In the genomic region with DNA sequence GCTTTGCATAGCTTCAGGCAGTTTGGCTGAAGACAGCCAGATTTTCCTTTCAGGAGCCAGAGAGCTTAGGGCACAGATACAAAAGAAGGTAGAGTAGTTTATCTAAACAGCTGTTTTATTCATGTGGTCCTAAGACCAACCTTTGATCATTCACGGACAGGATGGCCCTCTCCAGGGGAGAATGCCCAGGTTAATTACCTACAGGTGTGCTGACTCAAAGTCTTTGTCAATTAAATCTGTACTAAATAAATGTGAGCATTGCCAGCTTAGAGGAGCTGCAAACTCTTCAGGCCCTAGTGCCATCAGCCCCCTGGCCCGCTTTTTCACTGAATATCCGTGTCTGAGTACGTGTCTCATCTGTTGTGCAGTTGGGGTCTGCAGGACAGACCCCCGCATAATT, we compare ENCODE assay signal across 1 cellular context.
A peak's percentile ranks its signal among the peaks of the same experiment; 100 is the strongest.
TF ChIP-seq lines count a peak whose summit lies in the region.

No MANE protein-coding gene starts in this region.

TF ChIP-seq in H1, 55 proteins besides CTCF, POLR2A, EP300 and RAD21 (continued from another document):
- TF ChIP-seq CTBP2 (IDR thresholded peaks at IDR 0.05; ENCODE audit: borderline replicate concordance, insufficient read depth, insufficient read length, low read length) (no peak), PHF8 (conservative IDR thresholded peaks at IDR 0.05; ENCODE audit: low read depth, low read length) (no peak), SP4 (IDR thresholded peaks at IDR 0.05; ENCODE audit: low read length) (no peak), HDAC2 (IDR thresholded peaks at IDR 0.05; ENCODE audit: borderline replicate concordance in 1 of 2, low read depth in 2 of 2, low read length in 2 of 2) (peak in 1 of 2 experiments; percentile 83; a peak in 1 of 4 replicates), SUZ12 (IDR thresholded peaks at IDR 0.05; ENCODE audit: low read length) (no peak), FOSL1 (IDR thresholded peaks at IDR 0.05; ENCODE audit: insufficient read depth, low read depth, low read length) (no peak), KDM5A (IDR thresholded peaks at IDR 0.05; ENCODE audit: low read length) (no peak), EZH2 (IDR thresholded peaks at IDR 0.05; ENCODE audit: low read depth, low read length, severe bottlenecking) (no peak), CREB1 (IDR thresholded peaks at IDR 0.05) (no peak), BCL11A (IDR thresholded peaks at IDR 0.05; ENCODE audit: low read depth in 2 of 2, low read length in 2 of 2) (peak; percentile 77 to 91), KDM4A (IDR thresholded peaks at IDR 0.05; ENCODE audit: low read depth, low read length, severe bottlenecking) (no peak), SAP30 (IDR thresholded peaks at IDR 0.05; ENCODE audit: insufficient read depth, insufficient replicate concordance, low read length) (no peak), POLR2AphosphoS5 (IDR thresholded peaks at IDR 0.05; ENCODE audit: low read depth, low read length) (peak; percentile 76), BRCA1 (IDR thresholded peaks at IDR 0.05; ENCODE audit: low read depth, low read length) (no peak), TCF12 (IDR thresholded peaks at IDR 0.05; ENCODE audit: low read depth, low read length) (peak; percentile 100), CEBPB (IDR thresholded peaks at IDR 0.05; ENCODE audit: low read depth, low read length) (no peak), GABPA (IDR thresholded peaks at IDR 0.05; ENCODE audit: borderline replicate concordance, insufficient read depth, low read length) (no peak), CHD1 (IDR thresholded peaks at IDR 0.05; ENCODE audit: low read depth, low read length) (no peak), NANOG (IDR thresholded peaks at IDR 0.05; ENCODE audit: insufficient read depth, low read depth, low read length, poor library complexity, severe bottlenecking) (peak; percentile 98), BACH1 (IDR thresholded peaks at IDR 0.05; ENCODE audit: low read length) (no peak), RNF2 (IDR thresholded peaks at IDR 0.05; ENCODE audit: borderline replicate concordance, low read depth, low read length, missing control alignments, poor library complexity, severe bottlenecking) (no peak), TBP (IDR thresholded peaks at IDR 0.05; ENCODE audit: low read depth, low read length) (no peak), EGR1 (IDR thresholded peaks at IDR 0.05; ENCODE audit: borderline replicate concordance, low read depth, low read length) (no peak), SP1 (IDR thresholded peaks at IDR 0.05; ENCODE audit: low read depth, low read length) (peak; percentile 79; the same call in 1 of the 2 replicates)
- TF ChIP-seq, protein P1, sequence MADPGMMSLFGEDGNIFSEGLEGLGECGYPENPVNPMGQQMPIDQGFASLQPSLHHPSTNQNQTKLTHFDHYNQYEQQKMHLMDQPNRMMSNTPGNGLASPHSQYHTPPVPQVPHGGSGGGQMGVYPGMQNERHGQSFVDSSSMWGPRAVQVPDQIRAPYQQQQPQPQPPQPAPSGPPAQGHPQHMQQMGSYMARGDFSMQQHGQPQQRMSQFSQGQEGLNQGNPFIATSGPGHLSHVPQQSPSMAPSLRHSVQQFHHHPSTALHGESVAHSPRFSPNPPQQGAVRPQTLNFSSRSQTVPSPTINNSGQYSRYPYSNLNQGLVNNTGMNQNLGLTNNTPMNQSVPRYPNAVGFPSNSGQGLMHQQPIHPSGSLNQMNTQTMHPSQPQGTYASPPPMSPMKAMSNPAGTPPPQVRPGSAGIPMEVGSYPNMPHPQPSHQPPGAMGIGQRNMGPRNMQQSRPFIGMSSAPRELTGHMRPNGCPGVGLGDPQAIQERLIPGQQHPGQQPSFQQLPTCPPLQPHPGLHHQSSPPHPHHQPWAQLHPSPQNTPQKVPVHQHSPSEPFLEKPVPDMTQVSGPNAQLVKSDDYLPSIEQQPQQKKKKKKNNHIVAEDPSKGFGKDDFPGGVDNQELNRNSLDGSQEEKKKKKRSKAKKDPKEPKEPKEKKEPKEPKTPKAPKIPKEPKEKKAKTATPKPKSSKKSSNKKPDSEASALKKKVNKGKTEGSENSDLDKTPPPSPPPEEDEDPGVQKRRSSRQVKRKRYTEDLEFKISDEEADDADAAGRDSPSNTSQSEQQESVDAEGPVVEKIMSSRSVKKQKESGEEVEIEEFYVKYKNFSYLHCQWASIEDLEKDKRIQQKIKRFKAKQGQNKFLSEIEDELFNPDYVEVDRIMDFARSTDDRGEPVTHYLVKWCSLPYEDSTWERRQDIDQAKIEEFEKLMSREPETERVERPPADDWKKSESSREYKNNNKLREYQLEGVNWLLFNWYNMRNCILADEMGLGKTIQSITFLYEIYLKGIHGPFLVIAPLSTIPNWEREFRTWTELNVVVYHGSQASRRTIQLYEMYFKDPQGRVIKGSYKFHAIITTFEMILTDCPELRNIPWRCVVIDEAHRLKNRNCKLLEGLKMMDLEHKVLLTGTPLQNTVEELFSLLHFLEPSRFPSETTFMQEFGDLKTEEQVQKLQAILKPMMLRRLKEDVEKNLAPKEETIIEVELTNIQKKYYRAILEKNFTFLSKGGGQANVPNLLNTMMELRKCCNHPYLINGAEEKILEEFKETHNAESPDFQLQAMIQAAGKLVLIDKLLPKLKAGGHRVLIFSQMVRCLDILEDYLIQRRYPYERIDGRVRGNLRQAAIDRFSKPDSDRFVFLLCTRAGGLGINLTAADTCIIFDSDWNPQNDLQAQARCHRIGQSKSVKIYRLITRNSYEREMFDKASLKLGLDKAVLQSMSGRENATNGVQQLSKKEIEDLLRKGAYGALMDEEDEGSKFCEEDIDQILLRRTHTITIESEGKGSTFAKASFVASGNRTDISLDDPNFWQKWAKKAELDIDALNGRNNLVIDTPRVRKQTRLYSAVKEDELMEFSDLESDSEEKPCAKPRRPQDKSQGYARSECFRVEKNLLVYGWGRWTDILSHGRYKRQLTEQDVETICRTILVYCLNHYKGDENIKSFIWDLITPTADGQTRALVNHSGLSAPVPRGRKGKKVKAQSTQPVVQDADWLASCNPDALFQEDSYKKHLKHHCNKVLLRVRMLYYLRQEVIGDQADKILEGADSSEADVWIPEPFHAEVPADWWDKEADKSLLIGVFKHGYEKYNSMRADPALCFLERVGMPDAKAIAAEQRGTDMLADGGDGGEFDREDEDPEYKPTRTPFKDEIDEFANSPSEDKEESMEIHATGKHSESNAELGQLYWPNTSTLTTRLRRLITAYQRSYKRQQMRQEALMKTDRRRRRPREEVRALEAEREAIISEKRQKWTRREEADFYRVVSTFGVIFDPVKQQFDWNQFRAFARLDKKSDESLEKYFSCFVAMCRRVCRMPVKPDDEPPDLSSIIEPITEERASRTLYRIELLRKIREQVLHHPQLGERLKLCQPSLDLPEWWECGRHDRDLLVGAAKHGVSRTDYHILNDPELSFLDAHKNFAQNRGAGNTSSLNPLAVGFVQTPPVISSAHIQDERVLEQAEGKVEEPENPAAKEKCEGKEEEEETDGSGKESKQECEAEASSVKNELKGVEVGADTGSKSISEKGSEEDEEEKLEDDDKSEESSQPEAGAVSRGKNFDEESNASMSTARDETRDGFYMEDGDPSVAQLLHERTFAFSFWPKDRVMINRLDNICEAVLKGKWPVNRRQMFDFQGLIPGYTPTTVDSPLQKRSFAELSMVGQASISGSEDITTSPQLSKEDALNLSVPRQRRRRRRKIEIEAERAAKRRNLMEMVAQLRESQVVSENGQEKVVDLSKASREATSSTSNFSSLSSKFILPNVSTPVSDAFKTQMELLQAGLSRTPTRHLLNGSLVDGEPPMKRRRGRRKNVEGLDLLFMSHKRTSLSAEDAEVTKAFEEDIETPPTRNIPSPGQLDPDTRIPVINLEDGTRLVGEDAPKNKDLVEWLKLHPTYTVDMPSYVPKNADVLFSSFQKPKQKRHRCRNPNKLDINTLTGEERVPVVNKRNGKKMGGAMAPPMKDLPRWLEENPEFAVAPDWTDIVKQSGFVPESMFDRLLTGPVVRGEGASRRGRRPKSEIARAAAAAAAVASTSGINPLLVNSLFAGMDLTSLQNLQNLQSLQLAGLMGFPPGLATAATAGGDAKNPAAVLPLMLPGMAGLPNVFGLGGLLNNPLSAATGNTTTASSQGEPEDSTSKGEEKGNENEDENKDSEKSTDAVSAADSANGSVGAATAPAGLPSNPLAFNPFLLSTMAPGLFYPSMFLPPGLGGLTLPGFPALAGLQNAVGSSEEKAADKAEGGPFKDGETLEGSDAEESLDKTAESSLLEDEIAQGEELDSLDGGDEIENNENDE (IDR thresholded peaks at IDR 0.05; ENCODE audit: insufficient replicate concordance, low read length) = peak; percentile 55
